ENCODE assay signal across 17 cellular contexts in the genomic region with DNA sequence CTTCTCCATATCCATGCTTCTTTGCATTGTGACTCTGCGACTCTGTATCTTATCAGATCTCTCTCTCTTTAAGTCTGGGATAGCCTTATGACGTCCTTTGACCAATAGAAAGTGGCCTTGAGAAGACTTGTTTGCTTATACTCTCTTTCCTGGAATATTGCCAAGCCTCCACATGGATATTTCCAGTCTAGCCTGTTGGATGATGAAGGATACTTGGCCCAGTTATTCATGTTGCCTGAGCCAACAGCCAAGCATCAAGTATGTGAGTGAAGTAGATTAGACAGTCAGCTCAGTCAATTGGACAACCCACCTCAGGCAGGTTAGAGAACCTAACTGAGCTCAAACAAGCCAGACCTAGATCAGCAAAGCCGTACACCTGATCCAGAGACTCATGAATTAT.
DNase-seq lines count a peak whose midpoint lies in the region; ATAC-seq, FAIRE-seq and TF ChIP-seq lines count a peak whose summit lies in the region.
"Had no signal": no experiment of that assay in that cellular context is flagged by ENCODE, and none has a peak within 500 bp of the region (broad histone marks: within the 10 kb centered on the region; RNA-seq: fewer than 3 reads in every experiment).

No MANE protein-coding gene starts in this region.

- H3K4me1 ChIP-seq in right atrium auricular region = peaks cover 0 to 8% of the 10 kb centered on the region in 2 donors
- H3K4me1 ChIP-seq: heart right ventricle, suprapubic skin had no signal

- peaks cover 0 to 6% of the 10 kb centered on the region in 2 donors for H3K9me3 ChIP-seq in right atrium auricular region

- TF ChIP-seq CTCF in right atrium auricular region (IDR thresholded peaks at IDR 0.05) (no peak), bronchial epithelial cell (IDR thresholded peaks at IDR 0.05; ENCODE audit: insufficient read depth, low read length, severe bottlenecking) (no peak)

- no peak for FAIRE-seq in bronchial epithelial cell (lab: Jason Lieb, UNC)
- FAIRE-seq: islet of Langerhans had no signal

- H3K4me3 ChIP-seq in right atrium auricular region (no peak overlapping the region), bronchial epithelial cell (ENCODE audit: low read depth, low read length) (no peak overlapping the region)
- H3K4me3 ChIP-seq: heart right ventricle, suprapubic skin had no signal

- H3K27ac ChIP-seq in right atrium auricular region = no peak overlapping the region
- H3K27ac ChIP-seq: heart right ventricle, suprapubic skin had no signal

- ATAC-seq in Right ventricle myocardium superior (ENCODE audit: poor library complexity) (peak; percentile 87), GM21576 (IDR thresholded peaks at IDR 0.05; ENCODE audit: unreplicated experiment) (no peak), GM19463 (IDR thresholded peaks at IDR 0.05; ENCODE audit: unreplicated experiment) (no peak)

- DNase-seq in Right ventricle myocardium superior (no peak), right atrium auricular region (ENCODE audit: low spot score) (no peak), M059J (ENCODE audit: low read depth) (peak; percentile 19), bronchial epithelial cell (ENCODE audit: low read depth) (peak; percentile 63)
- no peak for DNase-seq in activated CD4-positive, CD25-positive, alpha-beta regulatory T cell (lab: John Stamatoyannopoulos, UW)
- DNase-seq: activated CD4-positive, alpha-beta memory T cell treated with anti-CD3 and anti-CD28 coated beads for 36 hours; CD4-positive, alpha-beta T cell; effector memory CD4-positive, alpha-beta T cell; heart right ventricle; mammary epithelial cell; NCI-H1417 treated with DMSO at 0.1 percent for 48 hours; occipital lobe; stimulated activated CD4-positive, alpha-beta T cell treated with anti-CD3 and anti-CD28 coated beads, Interleukin-15, amount 100 ng/mL, for 24 hours had no signal

- H3K36me3 ChIP-seq in right atrium auricular region = no peaks in the 10 kb centered on the region
- no peaks in the 10 kb centered on the region for H3K36me3 ChIP-seq in bronchial epithelial cell (ENCODE audit: control insufficient read depth, insufficient read depth, low read length)
- H3K36me3 ChIP-seq: heart right ventricle, suprapubic skin had no signal

- intact Hi-C loops in Right ventricle myocardium superior (cut with DNase I) = no loop called here

- H3K27me3 ChIP-seq in right atrium auricular region (no peaks in the 10 kb centered on the region), bronchial epithelial cell (ENCODE audit: control insufficient read depth, insufficient read depth, low read length) (no peaks in the 10 kb centered on the region)
- H3K27me3 ChIP-seq: heart right ventricle, suprapubic skin had no signal

Comparison
In these comparisons a context has a peak if more than half of its experiments do, and no peak if none do; other contexts are left out.
1. DNase-seq: peak in M059J (single experiment) and bronchial epithelial cell (single experiment); none in Right ventricle myocardium superior (single experiment), right atrium auricular region (single experiment) and activated CD4-positive, CD25-positive, alpha-beta regulatory T cell (0 of 4).